ENCODE assay signal across 34 cellular contexts in the genomic region with DNA sequence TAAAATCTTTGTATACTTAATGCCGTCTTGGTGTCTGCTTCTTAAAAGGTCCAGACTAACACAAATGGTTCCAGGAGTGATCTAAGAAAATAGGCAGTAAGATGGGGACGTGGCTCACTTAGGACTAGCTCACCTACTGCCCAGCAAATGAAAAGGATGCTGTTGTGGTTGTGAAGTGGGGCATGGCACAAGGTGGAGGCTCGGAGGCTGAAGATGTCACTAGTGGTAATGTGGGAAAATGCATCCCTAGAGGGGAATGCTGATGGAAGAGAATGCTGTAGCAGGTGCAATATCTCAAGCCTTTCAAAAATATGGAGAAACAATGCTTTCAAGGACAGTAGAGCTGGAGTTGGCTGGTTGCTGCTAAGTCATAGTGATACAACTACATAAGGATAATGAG.
"Had no signal": no experiment of that assay in that cellular context is flagged by ENCODE, and none has a peak within 500 bp of the region (broad histone marks: within the 10 kb centered on the region; RNA-seq: fewer than 3 reads in every experiment).

No MANE protein-coding gene starts in this region.

- DNase-seq: activated B cell treated with CpG ODN at 0.5 μM for 24 hours; activated CD4-positive, alpha-beta memory T cell treated with anti-CD3 and anti-CD28 coated beads, Interleukin-2, amount 10 ng/mL, durations not matched to agents 7 days and 5 days; activated CD4-positive, alpha-beta T cell treated with anti-CD3 and anti-CD28 coated beads for 36 hours; activated CD4-positive, alpha-beta T cell treated with anti-CD3 and anti-CD28 coated beads, Interleukin-2, amount 10 ng/mL, durations not matched to agents 24 days and 14 days; activated CD8-positive, alpha-beta memory T cell treated with anti-CD3 and anti-CD28 coated beads, Interleukin-2, amount 50 U/mL, for 48 hours; activated gamma-delta T cell treated with Interleukin-2 at 50 U/mL for 16 hours; activated naive CD4-positive, alpha-beta T cell treated with anti-CD3 and anti-CD28 coated beads, Interleukin-2, amount 50 U/mL, for 16 hours; activated naive CD4-positive, alpha-beta T cell treated with Interleukin-2 at 50 U/mL for 16 hours; activated T-cell treated with anti-CD3 and anti-CD28 coated beads for 4 hours; activated T-cell treated with anti-CD3 and anti-CD28 coated beads, Interleukin-2, amount 50 U/mL, for 24 hours; activated T-cell treated with anti-CD3 and anti-CD28 coated beads, Interleukin-2, amount 50 U/mL, for 72 hours; anterior cingulate cortex; caudate nucleus; cortex of kidney; dermis blood vessel endothelial cell; effector CD4-positive, alpha-beta T cell; effector memory CD8-positive, alpha-beta T cell; esophagus squamous epithelium; foreskin melanocyte; T-helper 1 cell; T-helper 17 cell; WERI-Rb-1 had no signal

- H3K4me3 ChIP-seq: esophagus squamous epithelium, gastroesophageal sphincter, heart right ventricle had no signal

- H3K27ac Mint-ChIP-seq: activated B cell treated with CpG ODN at 0.5 μM for 24 hours; activated CD4-positive, alpha-beta memory T cell treated with anti-CD3 and anti-CD28 coated beads, Interleukin-2, amount 10 ng/mL, durations not matched to agents 7 days and 5 days; activated CD4-positive, alpha-beta T cell treated with anti-CD3 and anti-CD28 coated beads for 36 hours; activated CD4-positive, alpha-beta T cell treated with anti-CD3 and anti-CD28 coated beads, Interleukin-2, amount 10 ng/mL, durations not matched to agents 24 days and 14 days; activated naive CD8-positive, alpha-beta T cell; activated T-cell treated with anti-CD3 and anti-CD28 coated beads, Interleukin-2, amount 50 U/mL, for 24 hours; activated T-cell treated with anti-CD3 and anti-CD28 coated beads, Interleukin-2, amount 50 U/mL, for 72 hours; effector memory CD8-positive, alpha-beta T cell; T-helper 17 cell; T-helper 2 cell treated with Interferon-gamma antibody and Interleukin-4, amounts not matched to agents 5 μg/mL and 100 μg/mL, for 36 hours had no signal

- ATAC-seq: activated CD4-positive, alpha-beta T cell treated with anti-CD3 and anti-CD28 coated beads for 36 hours; activated CD4-positive, CD25-positive, alpha-beta regulatory T cell treated with anti-CD3 and anti-CD28 coated beads, Interleukin-2, amount 50 U/mL, for 24 hours; activated T-cell treated with anti-CD3 and anti-CD28 coated beads, Interleukin-2, amount 50 U/mL, for 72 hours; effector memory CD8-positive, alpha-beta T cell; gastroesophageal sphincter; T-helper 17 cell had no signal

- H3K27me3 ChIP-seq: brain microvascular endothelial cell, esophagus squamous epithelium, heart right ventricle had no signal

- H3K9me3 Mint-ChIP-seq: activated CD4-positive, alpha-beta memory T cell treated with anti-CD3 and anti-CD28 coated beads, Interleukin-2, amount 10 ng/mL, durations not matched to agents 7 days and 5 days; activated CD4-positive, alpha-beta T cell treated with anti-CD3 and anti-CD28 coated beads, Interleukin-2, amount 10 ng/mL, durations not matched to agents 24 days and 14 days; activated T-cell treated with anti-CD3 and anti-CD28 coated beads, Interleukin-2, amount 50 U/mL, for 24 hours; activated T-cell treated with anti-CD3 and anti-CD28 coated beads, Interleukin-2, amount 50 U/mL, for 72 hours; effector memory CD8-positive, alpha-beta T cell; T-helper 2 cell treated with Interferon-gamma antibody and Interleukin-4, amounts not matched to agents 5 μg/mL and 100 μg/mL, for 36 hours had no signal

- H3K4me3 Mint-ChIP-seq: activated B cell treated with CpG ODN at 0.5 μM for 24 hours; activated CD4-positive, alpha-beta memory T cell treated with anti-CD3 and anti-CD28 coated beads, Interleukin-2, amount 10 ng/mL, durations not matched to agents 7 days and 5 days; activated CD4-positive, alpha-beta T cell treated with anti-CD3 and anti-CD28 coated beads for 36 hours; activated CD4-positive, alpha-beta T cell treated with anti-CD3 and anti-CD28 coated beads, Interleukin-2, amount 10 ng/mL, durations not matched to agents 24 days and 14 days; activated naive CD8-positive, alpha-beta T cell; activated T-cell treated with anti-CD3 and anti-CD28 coated beads, Interleukin-2, amount 50 U/mL, for 24 hours; activated T-cell treated with anti-CD3 and anti-CD28 coated beads, Interleukin-2, amount 50 U/mL, for 72 hours; effector memory CD8-positive, alpha-beta T cell; T-helper 17 cell; T-helper 2 cell treated with Interferon-gamma antibody and Interleukin-4, amounts not matched to agents 5 μg/mL and 100 μg/mL, for 36 hours had no signal

- FAIRE-seq: astrocyte, bronchial epithelial cell, colon, endometrium, endothelial cell of umbilical vein had no signal

- H3K36me3 ChIP-seq: brain microvascular endothelial cell, esophagus squamous epithelium, gastroesophageal sphincter, heart right ventricle, WERI-Rb-1 had no signal

- H3K4me1 Mint-ChIP-seq: activated B cell treated with CpG ODN at 0.5 μM for 24 hours; activated CD4-positive, alpha-beta memory T cell treated with anti-CD3 and anti-CD28 coated beads, Interleukin-2, amount 10 ng/mL, durations not matched to agents 7 days and 5 days; activated CD4-positive, alpha-beta T cell treated with anti-CD3 and anti-CD28 coated beads for 36 hours; activated CD4-positive, alpha-beta T cell treated with anti-CD3 and anti-CD28 coated beads, Interleukin-2, amount 10 ng/mL, durations not matched to agents 24 days and 14 days; T-helper 17 cell had no signal

- H3K27ac ChIP-seq: brain microvascular endothelial cell, epithelial cell of prostate, esophagus squamous epithelium, gastroesophageal sphincter, WERI-Rb-1 had no signal

- H3K27me3 Mint-ChIP-seq: activated T-cell treated with anti-CD3 and anti-CD28 coated beads, Interleukin-2, amount 50 U/mL, for 24 hours had no signal

- H3K4me1 ChIP-seq: esophagus squamous epithelium, gastroesophageal sphincter had no signal

- H3K9me3 ChIP-seq: esophagus squamous epithelium had no signal
